In genomic region chr2:3492951-3493609, GRCh38 we compare ENCODE assay signal across 12 cellular contexts. TPM values are rescaled to one million over a fixed set of nuclear protein-coding genes. Genes with fewer than 3 reads are reported as not detected.
DNase-seq lines count a peak whose midpoint lies in the region; ATAC-seq, FAIRE-seq and TF ChIP-seq lines count a peak whose summit lies in the region.
"Had no signal": no experiment of that assay in that cellular context is flagged by ENCODE, and none has a peak within 500 bp of the region (broad histone marks: within the 10 kb centered on the region; RNA-seq: fewer than 3 reads in every experiment).

No MANE protein-coding gene starts in this region.

- intact Hi-C loops in IMR-90 (cut with micrococcal nuclease) (loop anchor here (2.0 kb wide), 1 partner anchor 66 kb away; the partner anchor contains the start of gene RNASEH1), mammary epithelial cell (cut with micrococcal nuclease) (no loop called here), HepG2 (cut with micrococcal nuclease; ENCODE audit: unreplicated experiment) (loop anchor here (1.0 to 2.0 kb wide), 2 partner anchors 26 to 43 kb away; no protein-coding TSS in a partner anchor), tibial artery (cut with DNase I; ENCODE audit: low total_unique reads) (no loop called here), dorsolateral prefrontal cortex (cut with DNase I) (no loop called here)

- ATAC-seq in IMR-90 (ENCODE audit: low read depth) (peak; percentile 55), HepG2 (peak; percentile 39), GM18519 (IDR thresholded peaks at IDR 0.05; ENCODE audit: low FRiP score, unreplicated experiment) (no peak)
- no peak for ATAC-seq in activated CD4-positive, CD25-positive, alpha-beta regulatory T cell treated with anti-CD3 and anti-CD28 coated beads, Interleukin-2, amount 50 U/mL, for 24 hours
- ATAC-seq: activated T-helper 17 cell treated with anti-CD3 and anti-CD28 coated beads, Interleukin-2, amount 50 U/mL, for 72 hours had no signal

- peak overlapping the region; percentile 19 for H3K4me2 ChIP-seq in IMR-90 (ENCODE audit: low read depth, low read length)
- no peak overlapping the region for H3K4me2 ChIP-seq in mammary epithelial cell (ENCODE audit: insufficient read depth, low read depth, low read length)
- H3K4me2 ChIP-seq in HepG2 (ENCODE audit: low read depth, low read length) = peak overlapping the region; percentile 99

- peak overlapping the region; percentile 54; the same call in 1 of the 2 replicates for H2AK5ac ChIP-seq in IMR-90 (ENCODE audit: low read depth, low read length)

- peak overlapping the region; percentile 34 for H4K91ac ChIP-seq in IMR-90 (ENCODE audit: insufficient read depth, low read depth, low read length)

- peak overlapping the region; percentile 67 for H3K27ac ChIP-seq in IMR-90 (ENCODE audit: insufficient read depth, low read length)
- H3K27ac ChIP-seq in mammary epithelial cell (ENCODE audit: insufficient read depth, low read depth, low read length) = no peak overlapping the region
- H3K27ac ChIP-seq in HepG2 (ENCODE audit: extremely low read length, insufficient read depth, low read length) = peak overlapping the region; percentile 28
- peak overlapping the region; percentile 76 for H3K27ac ChIP-seq in tibial artery
- H3K27ac ChIP-seq in dorsolateral prefrontal cortex = peak overlapping the region in 18 of 59 donors; percentile 3 to 77 (median 29)

- H3K9me3 ChIP-seq in IMR-90 (ENCODE audit: control insufficient read depth, insufficient read depth, low read length) = no peaks in the 10 kb centered on the region
- no peaks in the 10 kb centered on the region for H3K9me3 ChIP-seq in mammary epithelial cell (replicated peaks; ENCODE audit: insufficient read depth, low read length)
- H3K9me3 ChIP-seq in HepG2 (ENCODE audit: low read length) = no peaks in the 10 kb centered on the region
- H3K9me3 ChIP-seq in tibial artery = no peaks in the 10 kb centered on the region

- peak overlapping the region; percentile 60 for H3K23ac ChIP-seq in IMR-90 (ENCODE audit: low read depth, low read length)

- H3K9ac ChIP-seq in IMR-90 (ENCODE audit: low read depth, low read length) (no peak overlapping the region), mammary epithelial cell (ENCODE audit: insufficient read depth, low read length) (no peak overlapping the region), HepG2 (ENCODE audit: insufficient read depth, low read depth, low read length) (peak overlapping the region; percentile 64)

- H3K79me1 ChIP-seq in IMR-90 (ENCODE audit: low read depth in 1 of 2, low read length in 2 of 2) = no peaks in the 10 kb centered on the region

- H3K27me3 ChIP-seq in IMR-90 (ENCODE audit: control insufficient read depth, insufficient read depth, low read length) (no peaks in the 10 kb centered on the region), mammary epithelial cell (ENCODE audit: insufficient read depth, low read length) (no peaks in the 10 kb centered on the region), HepG2 (ENCODE audit: control insufficient read depth in 1 of 2, insufficient read depth in 2 of 2, low read length in 2 of 2) (no peaks in the 10 kb centered on the region), tibial artery (no peaks in the 10 kb centered on the region), dorsolateral prefrontal cortex (no peaks in the 10 kb centered on the region)

- H3K14ac ChIP-seq in IMR-90 (replicated peaks; ENCODE audit: low read depth, low read length) = no peak overlapping the region

- CTCF ChIA-PET in IMR-90 (lab: Yijun Ruan, JAX) = interaction anchor here (1.2 kb wide), 1 partner anchor 159 kb away, joined by 3 read pairs; no protein-coding TSS in a partner anchor
- CTCF ChIA-PET in mammary epithelial cell (lab: Charles Lee; ENCODE audit: low non-redundant PET) = no interaction called here
- CTCF ChIA-PET in HepG2 (lab: Yijun Ruan, JAX; ENCODE audit: low intra/inter-chr PET ratio, low total read pairs) = no interaction called here

- H2AK9ac ChIP-seq in IMR-90 (replicated peaks; ENCODE audit: low read depth, low read length, poor library complexity) = no peak overlapping the region

- TF ChIP-seq CTCF in IMR-90 (conservative IDR thresholded peaks at IDR 0.05; ENCODE audit: low read depth, low read length) (no peak), mammary epithelial cell (conservative IDR thresholded peaks at IDR 0.05 in 1 of 2, IDR thresholded peaks at IDR 0.05 in 1 of 2; ENCODE audit: extremely low read depth in 1 of 2, insufficient read depth in 1 of 2, low read depth in 1 of 2, low read length in 2 of 2) (no peak), HepG2 (CRISPR knock-in tag; IDR thresholded peaks at IDR 0.05) (peak; percentile 59), tibial artery (IDR thresholded peaks at IDR 0.05) (peak in 1 of 2 experiments; percentile 6), dorsolateral prefrontal cortex (IDR thresholded peaks at IDR 0.05 in 54 of 56, conservative IDR thresholded peaks at IDR 0.05 in 2 of 56; ENCODE audit: low read depth in 1 of 56, partially characterized antibody in 56 of 56) (no peak)

- H4K5ac ChIP-seq in IMR-90 (ENCODE audit: low read depth, low read length) = peak overlapping the region; percentile 21; the same call in 1 of the 2 replicates

- BruUV-seq in IMR-90 (replicated peaks; lab: Mats Ljungman, UMichigan) = no TSS peak
- BruUV-seq in mammary epithelial cell (replicated peaks; lab: Mats Ljungman, UMichigan) = no TSS peak
- BruUV-seq in HepG2 (replicated peaks; lab: Mats Ljungman, UMichigan) = no TSS peak

- H2BK120ac ChIP-seq in IMR-90 (ENCODE audit: low read depth, low read length) = peak overlapping the region; percentile 5; the same call in 1 of the 2 replicates

- no peaks in the 10 kb centered on the region for H3K79me2 ChIP-seq in mammary epithelial cell (ENCODE audit: insufficient read depth, low read length)
- no peaks in the 10 kb centered on the region for H3K79me2 ChIP-seq in HepG2 (ENCODE audit: insufficient read depth, low read length)

- WGBS in IMR-90 (ENCODE audit: extremely low coverage in 2 of 2, insufficient read length in 1 of 2), 2 experiments = 51% methylated on average over 4 of the region's 29 CpGs; no CpG with 5 or more reads in 1 of the 2 experiments
- 56% methylated on average over 13 of the region's 29 CpGs for WGBS in mammary epithelial cell (ENCODE audit: low coverage, missing lambda C conversion rate)
- WGBS in HepG2 (ENCODE audit: low lambda C conversion rate) = 26% methylated on average over 28 of the region's 29 CpGs

- H3K56ac ChIP-seq in IMR-90 (ENCODE audit: extremely low read depth, insufficient read depth, low read length) = no peak overlapping the region

- peak overlapping the region; percentile 12 for H2BK5ac ChIP-seq in IMR-90 (ENCODE audit: low read depth, low read length, poor library complexity, severe bottlenecking)

- 0 out of 2 replicates have a peak overlapping the region, but pooled peaks have one; percentile 2 for H3K18ac ChIP-seq in IMR-90 (ENCODE audit: low read depth, low read length)

- H3K4me3 ChIP-seq in IMR-90 (ENCODE audit: insufficient read depth, low read depth, low read length) (no peak overlapping the region), mammary epithelial cell (replicated peaks in 1 of 3; ENCODE audit: insufficient read depth in 1 of 3, low read depth in 2 of 3, low read length in 3 of 3) (no peak overlapping the region), HepG2 (replicated peaks in 1 of 3; ENCODE audit: insufficient read depth in 1 of 3, low read depth in 2 of 3, low read length in 3 of 3) (peak overlapping the region; percentile 39 to 70 (median 57)), tibial artery (peak overlapping the region; percentile 32 to 36), dorsolateral prefrontal cortex (peak overlapping the region in 2 of 59 donors; percentile 8 to 27)

- in situ Hi-C loops in IMR-90 (cut with MboI; ENCODE audit: low sequenced_read_pairs) = no loop called here
- in situ Hi-C loops in mammary epithelial cell (cut with MboI; ENCODE audit: low sequenced_read_pairs in 2 of 2) = no loop called here
- in situ Hi-C loops in HepG2 (cut with HindIII; ENCODE audit: extremely low pct_ligation_motif_present, low pct_unique_long_range_greater_than_20kb) = no loop called here
- in situ Hi-C loops in G401 (cut with HindIII; ENCODE audit: low sequenced_read_pairs) = no loop called here

- peak; percentile 96 for DNase-seq in IMR-90
- peak; percentile 67 for DNase-seq in mammary epithelial cell
- peak; percentile 64 for DNase-seq in HepG2 (ENCODE audit: low spot score)
- DNase-seq in tibial artery = peak; percentile 62 to 92
- no peak for DNase-seq in G401 (ENCODE audit: low spot score)
- DNase-seq in dorsolateral prefrontal cortex = no peak
- DNase-seq: KBM-7; stimulated activated CD4-positive, alpha-beta T cell treated with anti-CD3 and anti-CD28 coated beads, Interleukin-12 subunit alpha, Interleukin-12 subunit beta, amount 100 ng/mL, for 4 hours; stimulated activated naive CD4-positive, alpha-beta T cell had no signal

- H4K8ac ChIP-seq in IMR-90 (ENCODE audit: low read depth in 2 of 2, low read length in 2 of 2) = peak overlapping the region in 1 of 2 experiments; percentile 10; a peak in 2 of 4 replicates

- TF ChIP-seq RAD21 in IMR-90 (IDR thresholded peaks at IDR 0.05; ENCODE audit: low read length) = no peak
- no peak for TF ChIP-seq RAD21 in HepG2 (CRISPR knock-in tag; IDR thresholded peaks at IDR 0.05)

- H4K20me1 ChIP-seq in IMR-90 (ENCODE audit: insufficient read depth, low read length) (no peaks in the 10 kb centered on the region), mammary epithelial cell (ENCODE audit: insufficient read depth, low read length) (no peaks in the 10 kb centered on the region), HepG2 (ENCODE audit: insufficient read depth, low read length) (no peaks in the 10 kb centered on the region)

- TF ChIP-seq EP300 in HepG2 (IDR thresholded peaks at IDR 0.05; ENCODE audit: low read depth in 2 of 2, low read length in 2 of 2) = peak in 1 of 2 experiments; percentile 46; a peak in 1 of 4 replicates
- TF ChIP-seq EP300 in HepG2 (CRISPR knock-in tag; IDR thresholded peaks at IDR 0.05; ENCODE audit: borderline replicate concordance) = no peak

- TF ChIP-seq POLR2A in IMR-90 (IDR thresholded peaks at IDR 0.05; ENCODE audit: low read depth, low read length) = peak; percentile 23
- no peak; a peak in 1 of 4 replicates for TF ChIP-seq POLR2A in HepG2 (IDR thresholded peaks at IDR 0.05; ENCODE audit: insufficient read depth in 1 of 2, low read depth in 2 of 2, low read length in 2 of 2)

- H3K36me3 ChIP-seq in IMR-90 (ENCODE audit: control insufficient read depth, insufficient read depth, low read length) (peaks cover 13% of the 10 kb centered on the region; the same call in 1 of the 2 replicates), mammary epithelial cell (ENCODE audit: insufficient read depth, low read length) (peaks cover 3% of the 10 kb centered on the region), HepG2 (replicated peaks in 1 of 2; ENCODE audit: control insufficient read depth in 1 of 2, insufficient read depth in 2 of 2, low read length in 2 of 2) (peaks cover 3 to 14% of the 10 kb centered on the region in 2 experiments; a peak in 3 of 5 replicates), tibial artery (peaks cover 29 to 32% (median 30%) of the 10 kb centered on the region in 3 donors)

- H3K4ac ChIP-seq in IMR-90 (ENCODE audit: low read depth, low read length) = peak overlapping the region; percentile 72; the same call in 1 of the 2 replicates

- no peak overlapping the region; the same call in 1 of the 2 replicates for H2BK20ac ChIP-seq in IMR-90 (ENCODE audit: low read depth, low read length)

- H3K9me1 ChIP-seq in IMR-90 (ENCODE audit: insufficient read depth, low read length) = peaks cover 11% of the 10 kb centered on the region; the same call in 1 of the 2 replicates

- dilution Hi-C loops in IMR-90 (cut with HindIII; ENCODE audit: low sequenced_read_pairs, unreplicated experiment) (no loop called here), mammary epithelial cell (cut with HindIII; ENCODE audit: low sequenced_read_pairs) (no loop called here)

- POLR2A ChIA-PET in IMR-90 (lab: Charles Lee; ENCODE audit: unreplicated experiment) (no interaction called here), HepG2 (lab: Yijun Ruan, JAX) (interaction anchor here (1.1 to 5.1 kb wide), 15 partner anchors 12 to 115 kb away, joined by 3 to 43 read pairs (median 8); partner anchors contain the start of genes ADI1, EIPR1, RNASEH1 and TRAPPC12)

- H3K4me1 ChIP-seq in IMR-90 (ENCODE audit: control insufficient read depth, insufficient read depth, low read length) = peaks cover 6% of the 10 kb centered on the region; the same call in 1 of the 2 replicates
- no peaks in the 10 kb centered on the region for H3K4me1 ChIP-seq in mammary epithelial cell (ENCODE audit: insufficient read depth, low read length)
- H3K4me1 ChIP-seq in HepG2 (ENCODE audit: insufficient read depth, low read length) = peaks cover 66% of the 10 kb centered on the region
- H3K4me1 ChIP-seq in tibial artery = peaks cover 0 to 32% (median 13%) of the 10 kb centered on the region in 4 donors

- no peak overlapping the region for H2BK15ac ChIP-seq in IMR-90 (ENCODE audit: low read depth, low read length)

- peak; percentile 15 for FAIRE-seq in HepG2 (lab: Jason Lieb, UNC)

- H2AFZ ChIP-seq in IMR-90 (replicated peaks; ENCODE audit: low read length, poor library complexity) (peak overlapping the region; percentile 73), mammary epithelial cell (ENCODE audit: low read depth, low read length) (peak overlapping the region; percentile 4), HepG2 (ENCODE audit: low read length) (peak overlapping the region; percentile 79)

RNA-seq across cellular contexts. Expression of gene ADI1, which starts 26.3 kb away (rescaled TPM):
- 43.2 and 49.7 TPM in 2 replicates for total RNA-seq in IMR-90 (2012; rRNA removed)
- polyA plus RNA-seq in IMR-90 (2012; rRNA removed) = 40.7 and 46.0 TPM in 2 replicates
- 29.8 and 43.8 TPM in 2 replicates for polyA plus RNA-seq in IMR-90 (2012; cell fraction: cytosol; rRNA removed)
- 17.0 and 52.0 TPM in 2 replicates for polyA plus RNA-seq in IMR-90 (2012; cell fraction: nucleus; rRNA removed; ENCODE audit: low replicate concordance)
- 10 to 100 TPM; 13.3 to 35.1 TPM for total RNA-seq in mammary epithelial cell
- 36.0 TPM for polyA plus RNA-seq in mammary epithelial cell
- 20.7 TPM for polyA minus RNA-seq in mammary epithelial cell
- 123 and 135 TPM in 2 replicates for total RNA-seq in HepG2 (2016; rRNA removed; fragmentation: Illumina TruSeq; extraction: Trizol)
- total RNA-seq in HepG2 (2016; cell fraction: cytosol; rRNA removed; fragmentation: Illumina TruSeq; extraction: Trizol; ENCODE audit: low read depth) = 16.6 and 17.0 TPM in 2 replicates
- total RNA-seq in HepG2 (2016; cell fraction: insoluble cytoplasmic fraction; rRNA removed; fragmentation: Illumina TruSeq; extraction: Trizol) = 124 and 138 TPM in 2 replicates
- 45.5 and 47.8 TPM in 2 replicates for total RNA-seq in HepG2 (2016; cell fraction: membrane; rRNA removed; fragmentation: Illumina TruSeq; extraction: Trizol)
- 54.5 and 64.3 TPM in 2 replicates for total RNA-seq in HepG2 (2016; cell fraction: nucleus; rRNA removed; fragmentation: Illumina TruSeq; extraction: Trizol)
- polyA plus RNA-seq in HepG2 (2011; rRNA removed) = 21.3 and 28.7 TPM in 2 replicates
- polyA plus RNA-seq in HepG2 (2011; cell fraction: cytosol; rRNA removed) = 22.7 and 24.5 TPM in 2 replicates
- polyA plus RNA-seq in HepG2 (2011; cell fraction: nucleus; rRNA removed) = 16.1 and 17.6 TPM in 2 replicates
- polyA plus RNA-seq in HepG2 (2012) = 22.9 and 33.0 TPM in 2 replicates
- 20.5 and 20.6 TPM in 2 replicates for polyA plus RNA-seq in HepG2 (2016; cell fraction: cytosol; fragmentation: Illumina TruSeq; extraction: Trizol; ENCODE audit: low read depth)
- polyA plus RNA-seq in HepG2 (2016; cell fraction: insoluble cytoplasmic fraction; fragmentation: Illumina TruSeq; extraction: Trizol; ENCODE audit: low read depth) = 160 TPM in 2 replicates
- 42.7 and 43.1 TPM in 2 replicates for polyA plus RNA-seq in HepG2 (2016; cell fraction: membrane; fragmentation: Illumina TruSeq; extraction: Trizol; ENCODE audit: low read depth)
- 92.2 and 100 TPM in 2 replicates for polyA plus RNA-seq in HepG2 (2016; cell fraction: nucleus; fragmentation: Illumina TruSeq; extraction: Trizol; ENCODE audit: insufficient read depth, low read depth)
- 15.1 and 19.1 TPM in 2 replicates for polyA minus RNA-seq in HepG2 (2011; rRNA and poly(A)+ RNA removed; ENCODE audit: low replicate concordance)
- polyA minus RNA-seq in HepG2 (2011; cell fraction: cytosol; rRNA and poly(A)+ RNA removed) = 13.2 and 18.8 TPM in 2 replicates
- polyA minus RNA-seq in HepG2 (2011; cell fraction: nucleus; rRNA and poly(A)+ RNA removed) = 19.3 and 23.8 TPM in 2 replicates
- 48.4 and 63.2 TPM in 2 replicates for total RNA-seq in G401 (2014; rRNA removed; shearing (Covaris generic))
- total RNA-seq in dorsolateral prefrontal cortex = 10 to 100 TPM; 18.6 to 47.4 (median 29.0) TPM

Comparison
In these comparisons a context has a peak if more than half of its experiments do, and no peak if none do; other contexts are left out.
1. ATAC-seq: peak in IMR-90 (single experiment) and HepG2 (single experiment); none in activated CD4-positive, CD25-positive, alpha-beta regulatory T cell treated with anti-CD3 and anti-CD28 coated beads, Interleukin-2, amount 50 U/mL, for 24 hours (0 of 2) and GM18519 (single experiment).
2. DNase-seq: peak in IMR-90 (single experiment), mammary epithelial cell (single experiment), HepG2 (single experiment) and tibial artery (2 of 2); none in G401 (single experiment) and dorsolateral prefrontal cortex (0 of 10).
3. H2AFZ ChIP-seq: peak in every context shown above with its lines; median percentile 79 in HepG2; 73 in IMR-90; 4 in mammary epithelial cell.
4. H3K4me3 ChIP-seq: peak in HepG2 (3 of 3) and tibial artery (2 of 2); none in IMR-90 (single experiment) and mammary epithelial cell (0 of 3).
5. intact Hi-C loops: an anchor here in IMR-90 (2.0 kb wide) and HepG2 (1.0 to 2.0 kb wide); none called in mammary epithelial cell, tibial artery and dorsolateral prefrontal cortex.